In the genomic region with DNA sequence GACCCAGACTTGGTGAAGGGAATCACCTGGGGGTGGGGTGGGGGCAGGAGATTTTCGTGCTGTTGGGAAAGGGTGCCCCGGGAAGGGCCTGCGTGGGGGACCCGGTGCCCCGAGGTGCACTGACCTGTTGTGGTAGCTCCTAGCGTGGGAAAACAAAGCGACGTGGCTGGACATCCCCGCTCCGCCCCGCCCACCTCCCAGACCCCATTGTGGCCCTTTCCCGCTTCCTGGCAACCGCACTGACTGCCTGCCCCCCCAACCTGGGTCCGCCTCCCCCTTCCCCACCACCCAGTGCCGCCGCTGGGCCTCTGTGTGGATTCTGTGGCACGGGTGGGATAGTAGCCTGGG, we compare ENCODE assay signal across 8 cellular contexts. TPM values are rescaled to one million over a fixed set of nuclear protein-coding genes. Genes with fewer than 3 reads are reported as not detected.
DNase-seq lines count a peak whose midpoint lies in the region; ATAC-seq and TF ChIP-seq lines count a peak whose summit lies in the region.

No MANE protein-coding gene starts in this region.

- no peak overlapping the region for H2AFZ ChIP-seq in smooth muscle cell (ENCODE audit: low read depth)

- no peak for TF ChIP-seq CTCF in smooth muscle cell (IDR thresholded peaks at IDR 0.05; ENCODE audit: borderline replicate concordance, insufficient read depth, poor library complexity, severe bottlenecking)

- peak overlapping the region; percentile 49 for H3K27ac ChIP-seq in right cardiac atrium (ENCODE audit: low read length)
- peak overlapping the region; percentile 97 for H3K27ac ChIP-seq in smooth muscle cell (ENCODE audit: low read depth)
- no peak overlapping the region for H3K27ac ChIP-seq in SJCRH30

- H3K4me3 ChIP-seq in H7 (ENCODE audit: insufficient read depth, low read depth, low read length) = peak overlapping the region; percentile 50
- peak overlapping the region; percentile 59 for H3K4me3 ChIP-seq in right cardiac atrium (ENCODE audit: low read length)
- H3K4me3 ChIP-seq in smooth muscle cell = peak overlapping the region; percentile 69
- no peak overlapping the region for H3K4me3 ChIP-seq in SJCRH30

- peak in 1 of 2 donors; percentile 3 for ATAC-seq in right cardiac atrium
- ATAC-seq in GM21390 (IDR thresholded peaks at IDR 0.05; ENCODE audit: unreplicated experiment) = no peak

- H3F3A ChIP-seq in smooth muscle cell (ENCODE audit: low read depth) = peaks cover 55% of the 10 kb centered on the region

- H3K27me3 ChIP-seq in H7 (ENCODE audit: control insufficient read depth, insufficient read depth, low read length) (peaks cover 56% of the 10 kb centered on the region), right cardiac atrium (ENCODE audit: control insufficient read depth, insufficient read depth) (no peaks in the 10 kb centered on the region), smooth muscle cell (ENCODE audit: low read depth) (no peaks in the 10 kb centered on the region), SJCRH30 (peaks cover 14% of the 10 kb centered on the region; the same call in 1 of the 2 replicates)

- WGBS in right cardiac atrium = 6% methylated on average over 17 of the region's 17 CpGs
- WGBS in smooth muscle cell (ENCODE audit: low lambda C conversion rate) = 11% methylated on average over 9 of the region's 17 CpGs

- peaks cover 58% of the 10 kb centered on the region for H3K4me1 Mint-ChIP-seq in activated CD4-positive, alpha-beta memory T cell treated with anti-CD3 and anti-CD28 coated beads for 36 hours (ENCODE audit: low read depth)

- H3K9me3 ChIP-seq in right cardiac atrium (ENCODE audit: control insufficient read depth, low read length) (no peaks in the 10 kb centered on the region), smooth muscle cell (replicated peaks; ENCODE audit: low read depth) (no peaks in the 10 kb centered on the region), SJCRH30 (replicated peaks) (no peaks in the 10 kb centered on the region; the same call in 1 of the 2 replicates)

- H3K4me1 ChIP-seq in right cardiac atrium (ENCODE audit: control insufficient read depth, insufficient read depth, low read length) = no peaks in the 10 kb centered on the region
- H3K4me1 ChIP-seq in smooth muscle cell (ENCODE audit: low read depth) = peaks cover 23% of the 10 kb centered on the region
- H3K4me1 ChIP-seq in SJCRH30 = peaks cover 2% of the 10 kb centered on the region; the same call in 1 of the 2 replicates

- intact Hi-C loops in activated CD4-positive, alpha-beta memory T cell treated with anti-CD3 and anti-CD28 coated beads for 36 hours (cut with micrococcal nuclease) = loop anchor here (10.0 kb wide), 1 partner anchor 598 kb away; no protein-coding TSS in a partner anchor
- intact Hi-C loops in right cardiac atrium (cut with DNase I) = no loop called here

- H4K20me1 ChIP-seq in smooth muscle cell (ENCODE audit: low read depth) = peaks cover 15% of the 10 kb centered on the region

- POLR2A ChIA-PET in activated CD4-positive, alpha-beta memory T cell treated with anti-CD3 and anti-CD28 coated beads for 36 hours (lab: Charles Lee) = interaction anchor here (1.0 to 2.4 kb wide), 6 partner anchors 9 to 89 kb away, joined by 3 to 29 read pairs (median 9); a partner anchor contains a TSS

- peak overlapping the region; percentile 98 for H3K4me2 ChIP-seq in smooth muscle cell

- peaks cover 20% of the 10 kb centered on the region for H3K36me3 Mint-ChIP-seq in activated CD4-positive, alpha-beta memory T cell treated with anti-CD3 and anti-CD28 coated beads for 36 hours

- DNase-seq in H7 (peak; percentile 72), right cardiac atrium (no peak), smooth muscle cell (lab: John Stamatoyannopoulos, UW; ENCODE audit: unreplicated experiment) (no peak), SJCRH30 (no peak), T-helper 9 cell (no peak), pons (ENCODE audit: low spot score) (no peak)
- DNase-seq in activated CD4-positive, alpha-beta memory T cell treated with anti-CD3 and anti-CD28 coated beads for 36 hours = no peak

- H3K9me3 Mint-ChIP-seq in activated CD4-positive, alpha-beta memory T cell treated with anti-CD3 and anti-CD28 coated beads for 36 hours = no peaks in the 10 kb centered on the region

- peaks cover 12% of the 10 kb centered on the region for H3K79me2 ChIP-seq in smooth muscle cell (ENCODE audit: low read depth)

- H3K27ac Mint-ChIP-seq in activated CD4-positive, alpha-beta memory T cell treated with anti-CD3 and anti-CD28 coated beads for 36 hours = peak overlapping the region; percentile 99

- H3K4me3 Mint-ChIP-seq in activated CD4-positive, alpha-beta memory T cell treated with anti-CD3 and anti-CD28 coated beads for 36 hours = peak overlapping the region; percentile 92

- peak overlapping the region; percentile 81 for H3K9ac ChIP-seq in smooth muscle cell (ENCODE audit: low read depth)

- CTCF ChIA-PET in activated CD4-positive, alpha-beta memory T cell treated with anti-CD3 and anti-CD28 coated beads for 36 hours (lab: Charles Lee) = interaction anchor here (0.6 to 2.1 kb wide), 3 partner anchors 9 to 89 kb away, joined by 3 to 17 read pairs (median 7); a partner anchor contains a TSS

- H3K36me3 ChIP-seq in H7 (replicated peaks; ENCODE audit: control insufficient read depth, insufficient read depth, low read length) (no peaks in the 10 kb centered on the region), smooth muscle cell (ENCODE audit: low read depth) (no peaks in the 10 kb centered on the region), SJCRH30 (no peaks in the 10 kb centered on the region)

- no peaks in the 10 kb centered on the region for H3K27me3 Mint-ChIP-seq in activated CD4-positive, alpha-beta memory T cell treated with anti-CD3 and anti-CD28 coated beads for 36 hours

RNA-seq across cellular contexts. Expression of a gene that starts 2.5 kb away (rescaled TPM):
- total RNA-seq in H7 (2014; rRNA removed; shearing (Covaris generic)) = 0.55 and 1.1 TPM in 2 replicates
- 10 to 100 TPM; 64.7 to 65.6 TPM for total RNA-seq in activated CD4-positive, alpha-beta memory T cell treated with anti-CD3 and anti-CD28 coated beads for 36 hours
- total RNA-seq in right cardiac atrium = 10 to 100 TPM; 14.6 to 35.5 (median 19.3) TPM
- 18.5 TPM for polyA plus RNA-seq in right cardiac atrium
- total RNA-seq in smooth muscle cell = 85.8 and 87.4 TPM in 2 replicates
- 263 and 287 TPM in 2 replicates for polyA plus RNA-seq in smooth muscle cell
- total RNA-seq in SJCRH30 (2014; rRNA removed; shearing (Covaris generic)) = 0.51 and 0.63 TPM in 2 replicates

RNA-seq across cellular contexts. Expression of a gene that starts 6.9 kb away (rescaled TPM):
- total RNA-seq in H7 (2014; rRNA removed; shearing (Covaris generic)) = 1.2 TPM in 1 of 2 replicates, not detected in the other
- 1 to 10 TPM; 1.9 to 5.6 TPM for total RNA-seq in activated CD4-positive, alpha-beta memory T cell treated with anti-CD3 and anti-CD28 coated beads for 36 hours
- 1 to 10 TPM in 2 of 4 donors, not detected in 2; 1.4 to 2.2 TPM for total RNA-seq in right cardiac atrium
- not detected for polyA plus RNA-seq in right cardiac atrium
- 1.5 and 3.2 TPM in 2 replicates for total RNA-seq in smooth muscle cell
- 17.6 and 22.6 TPM in 2 replicates for polyA plus RNA-seq in smooth muscle cell
- total RNA-seq in SJCRH30 (2014; rRNA removed; shearing (Covaris generic)) = 0.71 and 2.1 TPM in 2 replicates

RNA-seq across cellular contexts. Expression of a gene that starts 13.4 kb away (rescaled TPM):
- not detected in 2 replicates for total RNA-seq in H7 (2014; rRNA removed; shearing (Covaris generic))
- total RNA-seq in activated CD4-positive, alpha-beta memory T cell treated with anti-CD3 and anti-CD28 coated beads for 36 hours = 1 to 10 TPM; 6.9 to 7.7 TPM
- total RNA-seq in right cardiac atrium (under 1 TPM in 3 of 4 donors, not detected in 1; 0.08 to 0.14 (median 0.09) TPM), smooth muscle cell (0.31 and 1.1 TPM in 2 replicates)
- polyA plus RNA-seq in right cardiac atrium (not detected), smooth muscle cell (1.5 and 2.2 TPM in 2 replicates)
- 0.05 and 0.10 TPM in 2 replicates for total RNA-seq in SJCRH30 (2014; rRNA removed; shearing (Covaris generic))

RNA-seq across cellular contexts. Expression of a gene that starts 24.3 kb away (rescaled TPM):
- total RNA-seq in H7 (2014; rRNA removed; shearing (Covaris generic)) = 74.1 and 86.5 TPM in 2 replicates
- 100 to 1,000 TPM; 134 to 138 TPM for total RNA-seq in activated CD4-positive, alpha-beta memory T cell treated with anti-CD3 and anti-CD28 coated beads for 36 hours
- total RNA-seq in right cardiac atrium (10 to 100 TPM; 23.3 to 35.0 (median 28.6) TPM), smooth muscle cell (20.7 and 24.1 TPM in 2 replicates)
- polyA plus RNA-seq in right cardiac atrium (29.1 TPM), smooth muscle cell (42.0 and 45.7 TPM in 2 replicates)
- total RNA-seq in SJCRH30 (2014; rRNA removed; shearing (Covaris generic)) = 87.0 and 94.2 TPM in 2 replicates

RNA-seq across cellular contexts. Expression of a gene that starts 24.8 kb away (rescaled TPM):
- total RNA-seq in H7 (2014; rRNA removed; shearing (Covaris generic)) = 19.0 and 28.1 TPM in 2 replicates
- total RNA-seq in activated CD4-positive, alpha-beta memory T cell treated with anti-CD3 and anti-CD28 coated beads for 36 hours = 10 to 100 TPM; 62.1 to 63.8 TPM
- total RNA-seq in right cardiac atrium (10 to 100 TPM; 32.2 to 33.7 (median 33.3) TPM), smooth muscle cell (53.5 and 56.3 TPM in 2 replicates)
- polyA plus RNA-seq in right cardiac atrium (29.0 TPM), smooth muscle cell (117 and 130 TPM in 2 replicates)
- 39.2 and 48.8 TPM in 2 replicates for total RNA-seq in SJCRH30 (2014; rRNA removed; shearing (Covaris generic))
